12 cellular contexts compared by ENCODE assay signal in the genomic region with DNA sequence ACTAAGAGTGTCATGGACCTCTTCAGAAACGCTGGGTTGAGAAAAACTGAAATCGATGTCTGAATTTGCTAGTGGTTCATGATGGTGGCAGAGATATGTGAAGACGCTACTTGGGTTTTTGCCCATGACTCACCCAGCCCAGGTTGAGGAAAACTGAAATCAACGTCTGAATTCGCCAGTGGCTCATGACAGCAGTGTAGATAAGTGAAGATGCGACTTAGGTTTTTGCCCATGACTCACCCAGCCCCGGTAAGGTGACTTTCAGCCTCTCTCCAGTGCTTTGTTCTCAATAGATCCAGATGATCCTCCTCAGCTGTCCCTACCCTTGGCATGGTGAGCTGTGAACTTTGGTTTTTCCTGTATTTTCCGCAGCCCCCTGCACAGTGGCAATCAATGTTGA.
A peak's percentile ranks its signal among the peaks of the same experiment; 100 is the strongest.
DNase-seq lines count a peak whose midpoint lies in the region; ATAC-seq lines count a peak whose summit lies in the region.
"Had no signal": no experiment of that assay in that cellular context is flagged by ENCODE, and none has a peak within 500 bp of the region (broad histone marks: within the 10 kb centered on the region; RNA-seq: fewer than 3 reads in every experiment).

No MANE protein-coding gene starts in this region.

- peaks cover 7% of the 10 kb centered on the region for H3K9me3 Mint-ChIP-seq in activated CD4-positive, alpha-beta T cell treated with anti-CD3 and anti-CD28 coated beads, Interleukin-2, amount 10 ng/mL, durations not matched to agents 24 days and 14 days

- ATAC-seq in HG02852 (IDR thresholded peaks at IDR 0.05; ENCODE audit: unreplicated experiment) (peak; percentile 44), GM21367 (IDR thresholded peaks at IDR 0.05; ENCODE audit: unreplicated experiment) (no peak)

- no peaks in the 10 kb centered on the region for H3K27me3 Mint-ChIP-seq in activated CD4-positive, alpha-beta T cell treated with anti-CD3 and anti-CD28 coated beads, Interleukin-2, amount 10 ng/mL, durations not matched to agents 24 days and 14 days

- intact Hi-C loops in activated CD4-positive, alpha-beta T cell treated with anti-CD3 and anti-CD28 coated beads, Interleukin-2, amount 10 ng/mL, durations not matched to agents 24 days and 14 days (cut with micrococcal nuclease), result loop anchor here (10.0 kb wide), 1 partner anchor 261 kb away; no protein-coding TSS in a partner anchor

- peaks cover 22% of the 10 kb centered on the region for H3K4me1 Mint-ChIP-seq in activated CD4-positive, alpha-beta T cell treated with anti-CD3 and anti-CD28 coated beads, Interleukin-2, amount 10 ng/mL, durations not matched to agents 24 days and 14 days

- peak overlapping the region; percentile 79 for H3K27ac Mint-ChIP-seq in activated CD4-positive, alpha-beta T cell treated with anti-CD3 and anti-CD28 coated beads, Interleukin-2, amount 10 ng/mL, durations not matched to agents 24 days and 14 days

- H3K4me3 Mint-ChIP-seq in activated CD4-positive, alpha-beta T cell treated with anti-CD3 and anti-CD28 coated beads, Interleukin-2, amount 10 ng/mL, durations not matched to agents 24 days and 14 days, result peak overlapping the region; percentile 14

- peak; percentile 74 for DNase-seq in activated CD4-positive, alpha-beta T cell treated with anti-CD3 and anti-CD28 coated beads, Interleukin-2, amount 10 ng/mL, durations not matched to agents 24 days and 14 days
- DNase-seq in activated CD4-positive, alpha-beta T cell treated with anti-CD3 and anti-CD28 coated beads, Interleukin-2, amount 50 U/mL, for 1 hour, result no peak
- peak; percentile 65 for DNase-seq in activated CD8-positive, alpha-beta memory T cell treated with anti-CD3 and anti-CD28 coated beads, Interleukin-2, amount 50 U/mL, for 48 hours
- DNase-seq in stimulated activated CD8-positive, alpha-beta memory T cell treated with anti-CD3 and anti-CD28 coated beads, Interleukin-4, amount 100 ng/mL, for 24 hours (ENCODE audit: low read depth), result peak; percentile 26
- DNase-seq in hippocampal formation (lab: John Stamatoyannopoulos, UW) (no peak), DMS 273 treated with DMSO at 0.1 percent for 48 hours (lab: John Stamatoyannopoulos, UW) (no peak)
- DNase-seq: anterior cingulate cortex, MG63, T1000, tibial artery had no signal

- H3K36me3 Mint-ChIP-seq in activated CD4-positive, alpha-beta T cell treated with anti-CD3 and anti-CD28 coated beads, Interleukin-2, amount 10 ng/mL, durations not matched to agents 24 days and 14 days (ENCODE audit: low read depth), result no peaks in the 10 kb centered on the region

Comparison
In these comparisons a context has a peak if more than half of its experiments do, and no peak if none do; other contexts are left out.
1. DNase-seq: peak in activated CD4-positive, alpha-beta T cell treated with anti-CD3 and anti-CD28 coated beads, Interleukin-2, amount 10 ng/mL, durations not matched to agents 24 days and 14 days (single experiment), activated CD8-positive, alpha-beta memory T cell treated with anti-CD3 and anti-CD28 coated beads, Interleukin-2, amount 50 U/mL, for 48 hours (single experiment) and stimulated activated CD8-positive, alpha-beta memory T cell treated with anti-CD3 and anti-CD28 coated beads, Interleukin-4, amount 100 ng/mL, for 24 hours (single experiment); none in activated CD4-positive, alpha-beta T cell treated with anti-CD3 and anti-CD28 coated beads, Interleukin-2, amount 50 U/mL, for 1 hour (single experiment), hippocampal formation (0 of 2) and DMS 273 treated with DMSO at 0.1 percent for 48 hours (single experiment).